1 cellular context compared by ENCODE assay signal in the genomic region with DNA sequence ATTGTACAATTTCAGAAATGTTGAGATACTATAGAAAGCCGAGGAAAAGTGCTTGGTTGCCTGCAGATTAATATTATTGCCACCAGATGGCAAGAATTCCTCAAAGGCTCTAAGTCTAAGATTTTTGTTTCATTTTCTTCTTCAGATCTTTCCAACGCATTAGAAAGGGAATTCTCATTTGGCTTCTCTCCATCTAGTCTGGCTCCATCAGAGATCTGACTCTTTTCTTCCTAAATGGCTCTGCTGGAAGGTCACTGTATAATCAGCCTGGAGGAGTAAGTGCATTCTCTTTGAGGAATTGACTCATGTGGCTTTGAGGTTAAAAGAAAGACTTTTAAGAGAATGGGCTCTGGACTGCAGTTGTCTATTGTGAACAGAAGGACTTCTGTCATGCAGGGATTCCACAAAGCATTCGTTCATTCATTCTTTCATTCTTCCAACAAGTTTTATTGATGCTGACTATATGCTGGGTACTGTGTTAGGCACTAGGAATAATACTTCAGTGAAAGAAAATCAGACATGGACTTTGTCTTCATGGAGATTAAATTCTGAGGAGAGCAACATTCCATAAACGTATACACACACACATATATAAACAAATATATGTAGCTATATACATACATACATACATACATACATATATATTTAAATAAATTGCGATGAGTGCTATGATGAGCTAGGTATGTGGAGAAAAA.
TF ChIP-seq lines count a peak whose summit lies in the region.

No MANE protein-coding gene starts in this region.

TF ChIP-seq in SK-N-SH, 30 proteins besides CTCF, POLR2A, EP300 and RAD21:
- TF ChIP-seq, protein P1, sequence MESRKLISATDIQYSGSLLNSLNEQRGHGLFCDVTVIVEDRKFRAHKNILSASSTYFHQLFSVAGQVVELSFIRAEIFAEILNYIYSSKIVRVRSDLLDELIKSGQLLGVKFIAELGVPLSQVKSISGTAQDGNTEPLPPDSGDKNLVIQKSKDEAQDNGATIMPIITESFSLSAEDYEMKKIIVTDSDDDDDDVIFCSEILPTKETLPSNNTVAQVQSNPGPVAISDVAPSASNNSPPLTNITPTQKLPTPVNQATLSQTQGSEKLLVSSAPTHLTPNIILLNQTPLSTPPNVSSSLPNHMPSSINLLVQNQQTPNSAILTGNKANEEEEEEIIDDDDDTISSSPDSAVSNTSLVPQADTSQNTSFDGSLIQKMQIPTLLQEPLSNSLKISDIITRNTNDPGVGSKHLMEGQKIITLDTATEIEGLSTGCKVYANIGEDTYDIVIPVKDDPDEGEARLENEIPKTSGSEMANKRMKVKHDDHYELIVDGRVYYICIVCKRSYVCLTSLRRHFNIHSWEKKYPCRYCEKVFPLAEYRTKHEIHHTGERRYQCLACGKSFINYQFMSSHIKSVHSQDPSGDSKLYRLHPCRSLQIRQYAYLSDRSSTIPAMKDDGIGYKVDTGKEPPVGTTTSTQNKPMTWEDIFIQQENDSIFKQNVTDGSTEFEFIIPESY (IDR thresholded peaks at IDR 0.05; ENCODE audit: borderline replicate concordance, low read depth): no peak
- no peak for TF ChIP-seq CHD2 (IDR thresholded peaks at IDR 0.05; ENCODE audit: low read length, partially characterized antibody)
- no peak for TF ChIP-seq MXI1 (IDR thresholded peaks at IDR 0.05; ENCODE audit: low read depth, low read length)
- TF ChIP-seq EZH2phosphoT487 (IDR thresholded peaks at IDR 0.05; ENCODE audit: borderline replicate concordance, low read depth): no peak
- TF ChIP-seq SMC3 (IDR thresholded peaks at IDR 0.05; ENCODE audit: low read depth, low read length): peak; percentile 62
- TF ChIP-seq NRF1 (IDR thresholded peaks at IDR 0.05; ENCODE audit: low read depth, low read length): no peak
